Comparison of ENCODE assay signal across 12 cellular contexts in the genomic region with DNA sequence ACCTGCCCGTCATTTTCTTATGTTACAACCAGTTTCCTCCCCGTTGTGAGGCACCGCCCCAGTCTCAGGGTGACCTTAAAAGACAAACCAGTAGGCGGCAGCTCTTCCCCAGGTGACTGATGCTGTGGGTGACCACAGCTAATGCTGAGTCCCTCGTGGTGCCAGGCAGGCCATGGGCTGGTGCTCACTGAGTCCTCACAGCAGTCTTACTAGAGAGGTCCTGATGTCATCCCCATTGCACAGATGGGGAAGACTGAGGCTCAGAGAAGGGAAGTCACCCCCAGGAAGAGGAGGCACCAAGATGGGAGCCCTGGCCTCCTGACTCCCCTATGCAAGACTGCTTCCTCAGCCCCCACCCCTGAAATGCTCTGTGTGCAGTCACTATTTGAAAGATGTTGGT. TPM values are rescaled to one million over a fixed set of nuclear protein-coding genes. Genes with fewer than 3 reads are reported as not detected.
DNase-seq lines count a peak whose midpoint lies in the region; ATAC-seq and TF ChIP-seq lines count a peak whose summit lies in the region.
"Had no signal": no experiment of that assay in that cellular context is flagged by ENCODE, and none has a peak within 500 bp of the region (broad histone marks: within the 10 kb centered on the region; RNA-seq: fewer than 3 reads in every experiment).

No MANE protein-coding gene starts in this region.

- no peaks in the 10 kb centered on the region for H4K20me1 ChIP-seq in H9 (ENCODE audit: control insufficient read depth, insufficient read depth, insufficient read length)

- H2BK5ac ChIP-seq in H9 (ENCODE audit: insufficient read length, low read length), result no peak overlapping the region

- H3T11ph ChIP-seq in H9 (ENCODE audit: low read length), result no peak overlapping the region

- TF ChIP-seq CTCF in H9 (conservative IDR thresholded peaks at IDR 0.05), result peak; percentile 43; the same call in 2 of the 3 replicates
- no peak for TF ChIP-seq CTCF in fibroblast of mammary gland (conservative IDR thresholded peaks at IDR 0.05; ENCODE audit: control insufficient read depth, insufficient read depth, low read depth, low read length)
- TF ChIP-seq CTCF in Caco-2 (IDR thresholded peaks at IDR 0.05; ENCODE audit: insufficient read depth in 1 of 2, low read depth in 1 of 2, low read length in 1 of 2, severe bottlenecking in 1 of 2, unreplicated experiment in 1 of 2), result peak in 1 of 2 experiments; percentile 4

- no peaks in the 10 kb centered on the region for H3K9me3 ChIP-seq in H9 (ENCODE audit: control insufficient read depth, low read depth, low read length)
- no peaks in the 10 kb centered on the region for H3K9me3 ChIP-seq in Caco-2
- H3K9me3 ChIP-seq: SK-N-SH had no signal

- H3K23ac ChIP-seq in H9 (ENCODE audit: insufficient read length, low read depth, low read length), result no peak overlapping the region

- H3K27me3 Mint-ChIP-seq in H9 (ENCODE audit: low read depth) (peaks cover 7% of the 10 kb centered on the region), Caco-2 (ENCODE audit: insufficient read depth, unreplicated experiment) (no peaks in the 10 kb centered on the region)
- H3K27me3 Mint-ChIP-seq: stimulated activated naive CD8-positive, alpha-beta T cell treated with anti-CD3 and anti-CD28 coated beads, Interleukin-15, Interleukin-2, amounts not matched to agents 100 ng/mL and 50 ng/mL, for 24 hours had no signal

- no peak overlapping the region for H3K27ac ChIP-seq in H9 (ENCODE audit: insufficient read length, low read depth, low read length)
- H3K27ac ChIP-seq: KMS-11 had no signal

- H2BK120ac ChIP-seq in H9 (ENCODE audit: low read depth, low read length, poor library complexity, severe bottlenecking), result no peak overlapping the region

- no peaks in the 10 kb centered on the region; a peak in 1 of 7 replicates for H3K36me3 Mint-ChIP-seq in H9 (ENCODE audit: insufficient read depth in 1 of 3, low read depth in 3 of 3)
- H3K36me3 Mint-ChIP-seq in Caco-2 (ENCODE audit: insufficient read depth, unreplicated experiment), result no peaks in the 10 kb centered on the region
- H3K36me3 Mint-ChIP-seq: brain had no signal

- H2BK12ac ChIP-seq in H9 (ENCODE audit: insufficient read length, low read depth, low read length), result no peak overlapping the region

- no peak for ATAC-seq in GM21529 (IDR thresholded peaks at IDR 0.05; ENCODE audit: unreplicated experiment)

- H3K36me3 ChIP-seq in Caco-2 (ENCODE audit: control insufficient read depth, insufficient read depth, low read length), result no peaks in the 10 kb centered on the region

- H3K56ac ChIP-seq in H9 (ENCODE audit: insufficient read length, low read depth, low read length), result no peak overlapping the region

- H3K4me2 ChIP-seq in H9 (ENCODE audit: insufficient read depth, insufficient read length, low read length), result no peak overlapping the region
- H3K4me2 ChIP-seq: KMS-11, SK-N-SH had no signal

- H3K9me3 Mint-ChIP-seq in H9 (peaks cover 0 to 2% of the 10 kb centered on the region in 2 experiments; a peak in 1 of 5 replicates), Caco-2 (ENCODE audit: unreplicated experiment) (peaks cover 9% of the 10 kb centered on the region)
- H3K9me3 Mint-ChIP-seq: stimulated activated naive CD8-positive, alpha-beta T cell treated with anti-CD3 and anti-CD28 coated beads, Interleukin-15, Interleukin-2, amounts not matched to agents 100 ng/mL and 50 ng/mL, for 24 hours had no signal

- no peak overlapping the region for H2AK5ac ChIP-seq in H9 (ENCODE audit: insufficient read length, low read length)

- H3K18ac ChIP-seq in H9 (ENCODE audit: insufficient read length, low read depth, low read length), result no peak overlapping the region

- no peak overlapping the region for H2BK20ac ChIP-seq in H9 (ENCODE audit: low read depth, low read length, poor library complexity, severe bottlenecking)

- no peak overlapping the region for H3K14ac ChIP-seq in H9 (ENCODE audit: insufficient read depth, low read length)

- peaks cover 17 to 40% of the 10 kb centered on the region in 2 experiments for H3K4me1 Mint-ChIP-seq in H9
- no peaks in the 10 kb centered on the region for H3K4me1 Mint-ChIP-seq in Caco-2 (ENCODE audit: low read depth, unreplicated experiment)

- H3K27me3 ChIP-seq in H9 (ENCODE audit: insufficient read depth, low read length), result no peaks in the 10 kb centered on the region
- H3K27me3 ChIP-seq in Caco-2 (replicated peaks; ENCODE audit: control insufficient read depth, insufficient read depth, low read length), result no peaks in the 10 kb centered on the region

- no TSS peak for BruUV-seq in Caco-2 (replicated peaks; lab: Mats Ljungman, UMichigan)

- H3K79me1 ChIP-seq in H9 (ENCODE audit: insufficient read depth, low read depth, low read length, poor library complexity, severe bottlenecking), result no peaks in the 10 kb centered on the region

- H3K4me3 Mint-ChIP-seq in H9 (no peak overlapping the region; a peak in 1 of 5 replicates), Caco-2 (ENCODE audit: unreplicated experiment) (no peak overlapping the region)
- H3K4me3 Mint-ChIP-seq: stimulated activated naive CD8-positive, alpha-beta T cell treated with anti-CD3 and anti-CD28 coated beads, Interleukin-15, Interleukin-2, amounts not matched to agents 100 ng/mL and 50 ng/mL, for 24 hours had no signal

- H3K4ac ChIP-seq in H9 (ENCODE audit: low read depth, low read length), result no peak overlapping the region

- CTCF ChIA-PET in Caco-2 (lab: Charles Lee), result no interaction called here

- H2BK15ac ChIP-seq in H9 (ENCODE audit: low read depth, low read length), result no peak overlapping the region

- no peak overlapping the region for H4K5ac ChIP-seq in H9 (ENCODE audit: insufficient read length, low read depth, low read length)

- H4K91ac ChIP-seq in H9 (ENCODE audit: insufficient read length, low read depth, low read length), result no peak overlapping the region

- no peak overlapping the region for H3K4me3 ChIP-seq in fibroblast of mammary gland (ENCODE audit: control insufficient read depth, low read depth, low read length)
- no peak overlapping the region for H3K4me3 ChIP-seq in Caco-2 (ENCODE audit: low read depth, low read length)

- no peak overlapping the region for H3K9ac ChIP-seq in H9 (ENCODE audit: extremely low read depth, insufficient read length, low read length)
- H3K9ac ChIP-seq: KMS-11, SK-N-SH had no signal

- H3K4me1 ChIP-seq in H9 (ENCODE audit: insufficient read depth, low read length), result no peaks in the 10 kb centered on the region; the same call in 1 of the 2 replicates
- no peaks in the 10 kb centered on the region for H3K4me1 ChIP-seq in Caco-2

- H4K8ac ChIP-seq in H9 (replicated peaks; ENCODE audit: insufficient read length, low read depth, low read length), result no peak overlapping the region

- no peak overlapping the region for H2AFZ ChIP-seq in H9 (ENCODE audit: low read length)

- no peak overlapping the region for H3K27ac Mint-ChIP-seq in H9
- no peak overlapping the region for H3K27ac Mint-ChIP-seq in Caco-2 (ENCODE audit: unreplicated experiment)
- H3K27ac Mint-ChIP-seq: brain; stimulated activated naive CD8-positive, alpha-beta T cell treated with anti-CD3 and anti-CD28 coated beads, Interleukin-15, Interleukin-2, amounts not matched to agents 100 ng/mL and 50 ng/mL, for 24 hours had no signal

- POLR2A ChIA-PET in Caco-2 (lab: Charles Lee), result no interaction called here

- no peaks in the 10 kb centered on the region for H3K79me2 ChIP-seq in H9 (ENCODE audit: insufficient read depth, low read length)

- intact Hi-C loops in Caco-2 (cut with micrococcal nuclease; ENCODE audit: unreplicated experiment), result no loop called here

- no peaks in the 10 kb centered on the region for H3K23me2 ChIP-seq in H9 (ENCODE audit: insufficient read length, low read depth, low read length, poor library complexity, severe bottlenecking)

- no CpG with 5 or more reads among the region's 5 CpGs for WGBS in H9 (ENCODE audit: extremely low coverage, insufficient read length, low lambda C conversion rate)

- peak; percentile 83 for DNase-seq in DMS53 (lab: John Stamatoyannopoulos, UW)
- no peak for DNase-seq in H9
- peak; percentile 27 for DNase-seq in T-helper 9 cell
- DNase-seq in fibroblast of mammary gland (ENCODE audit: low read depth), result peak; percentile 16
- no peak for DNase-seq in iPS-NIHi7 (ENCODE audit: extremely low spot score)
- no peak for DNase-seq in Caco-2
- no peak for DNase-seq in NCI-H187 (lab: John Stamatoyannopoulos, UW)
- DNase-seq: SK-N-SH had no signal

RNA-seq across cellular contexts. Expression of a gene that starts 1.0 kb away (rescaled TPM):
- 0.15 and 0.22 TPM in 2 replicates for total RNA-seq in H9 (2021)
- total RNA-seq in Caco-2 (2022), result not detected in 2 replicates

RNA-seq across cellular contexts. Expression of a gene that starts 7.7 kb away (rescaled TPM):
- total RNA-seq in H9 (2021) (10.6 and 10.9 TPM in 2 replicates), Caco-2 (2022) (8.7 and 11.2 TPM in 2 replicates)

RNA-seq across cellular contexts. Expression of a gene that starts 8.1 kb away (rescaled TPM):
- total RNA-seq in H9 (2021) (not detected in 2 replicates), Caco-2 (2022) (not detected in 2 replicates)

RNA-seq across cellular contexts. Expression of a gene that starts 27.3 kb away (rescaled TPM):
- total RNA-seq in H9 (2021), result 13.2 and 16.3 TPM in 2 replicates
- 12.9 and 14.2 TPM in 2 replicates for total RNA-seq in Caco-2 (2022)

Comparison
In these comparisons a context has a peak if more than half of its experiments do, and no peak if none do; other contexts are left out.
1. DNase-seq: peak in DMS53 (single experiment), T-helper 9 cell (single experiment) and fibroblast of mammary gland (single experiment); none in H9 (single experiment), iPS-NIHi7 (single experiment), Caco-2 (0 of 2) and NCI-H187 (0 of 2).